In the genomic region with DNA sequence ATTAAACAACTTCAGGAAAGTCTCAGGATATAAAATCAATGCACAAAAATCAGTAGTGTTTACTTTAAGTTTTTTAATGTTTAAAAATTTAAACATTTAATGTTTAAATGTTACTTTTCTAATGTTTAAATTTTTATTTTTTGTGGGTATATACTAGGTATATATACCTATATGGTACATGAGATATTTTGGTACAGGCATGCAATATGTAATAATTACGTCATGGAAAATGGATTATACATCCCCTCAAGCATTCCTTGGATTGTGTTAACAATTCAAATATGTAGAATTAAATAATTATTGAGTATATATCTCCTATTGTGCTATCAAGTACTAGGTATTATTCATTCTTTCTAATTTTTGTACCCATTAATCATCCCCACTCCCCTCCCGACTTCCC, we compare ENCODE assay signal across 28 cellular contexts.
"Had no signal": no experiment of that assay in that cellular context is flagged by ENCODE, and none has a peak within 500 bp of the region (broad histone marks: within the 10 kb centered on the region; RNA-seq: fewer than 3 reads in every experiment).

No MANE protein-coding gene starts in this region.

- H3K4me3 ChIP-seq: left lung, lower lobe of right lung, pancreas, prostate gland, sigmoid colon, smooth muscle cell, stomach, testis, thyroid gland, transverse colon, upper lobe of left lung, vagina had no signal

- ATAC-seq: left colon; left lung; lower lobe of right lung; naive thymus-derived CD8-positive, alpha-beta T cell; pancreas; right cardiac atrium; stimulated activated naive B cell treated with anti-CD40 and anti-IgM and Interleukin-4, amounts not matched to agents 10 μg/mL and 1 μg/mL and 100 μg/mL, for 72 hours; stimulated activated naive CD8-positive, alpha-beta T cell treated with anti-CD3 and anti-CD28 coated beads, Interleukin-15, Interleukin-2, amounts not matched to agents 100 U/mL and 50 U/mL, for 24 hours had no signal

- H3K27ac ChIP-seq: left lung, lower lobe of right lung, pancreas, prostate gland, sigmoid colon, stomach, testis, thyroid gland, transverse colon, upper lobe of left lung, vagina had no signal

- H3K27me3 ChIP-seq: left lung, pancreas, sigmoid colon, stomach, testis, thyroid gland, transverse colon, upper lobe of left lung, vagina had no signal

- H3K4me1 ChIP-seq: left lung, lower lobe of right lung, pancreas, prostate gland, sigmoid colon, stomach, testis, thyroid gland, transverse colon, upper lobe of left lung, vagina had no signal

- H3K36me3 ChIP-seq: left lung, lower lobe of right lung, pancreas, prostate gland, sigmoid colon, stomach, thyroid gland, transverse colon, upper lobe of left lung, vagina had no signal

- H3K9me3 ChIP-seq: lower lobe of right lung, pancreas, prostate gland, testis, thyroid gland, transverse colon, vagina had no signal

- DNase-seq: hypothalamus; immature natural killer cell; kidney; left colon; left lung; lower lobe of right lung; mammary epithelial cell; mesenchymal stem cell; naive thymus-derived CD8-positive, alpha-beta T cell; nucleus accumbens; pancreas; posterior cingulate gyrus; retina; right cardiac atrium; sigmoid colon; stimulated activated CD4-positive, alpha-beta T cell treated with anti-CD3 and anti-CD28 coated beads, Interleukin-1b, Interleukin-23, amount 100 ng/mL, for 48 hours; stimulated activated CD4-positive, alpha-beta T cell treated with anti-CD3 and anti-CD28 coated beads, Interleukin-2, amount 100 ng/mL, for 48 hours; stimulated activated naive B cell treated with anti-CD40 and anti-IgM and Interleukin-4, amounts not matched to agents 10 μg/mL and 1 μg/mL and 100 μg/mL, for 72 hours; stimulated activated naive CD8-positive, alpha-beta T cell treated with anti-CD3 and anti-CD28 coated beads, Interleukin-15, Interleukin-2, amounts not matched to agents 100 U/mL and 50 U/mL, for 24 hours; stomach; testis; thyroid gland; transverse colon; upper lobe of left lung had no signal

- H3K4me2 ChIP-seq: smooth muscle cell had no signal

- FAIRE-seq: islet of Langerhans, kidney, pancreas had no signal
